In the genomic region with DNA sequence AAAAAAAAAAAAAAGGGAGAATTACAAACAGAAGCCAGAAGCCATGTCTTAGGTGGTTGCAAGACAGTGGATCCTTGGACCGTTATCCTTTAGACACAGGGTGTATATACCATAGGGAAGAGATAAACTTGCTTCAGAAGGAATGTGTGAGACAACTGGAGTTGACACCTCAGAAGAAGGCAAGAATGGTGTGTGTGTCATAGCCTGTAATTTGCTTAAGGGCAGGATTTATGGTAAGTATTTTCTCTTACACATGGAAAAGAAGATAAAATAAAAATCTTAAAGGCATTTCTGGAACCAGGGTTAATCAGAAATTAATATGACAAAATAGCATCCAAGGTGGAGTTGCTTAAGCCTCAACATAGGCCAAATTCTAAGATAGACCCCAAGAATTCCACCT, we compare ENCODE assay signal across 1 cellular context.
TF ChIP-seq lines count a peak whose summit lies in the region.

No MANE protein-coding gene starts in this region.

TF ChIP-seq in GM23338, 12 proteins besides CTCF, POLR2A, EP300 and RAD21 (continued from another document):
- TF ChIP-seq, protein P1, sequence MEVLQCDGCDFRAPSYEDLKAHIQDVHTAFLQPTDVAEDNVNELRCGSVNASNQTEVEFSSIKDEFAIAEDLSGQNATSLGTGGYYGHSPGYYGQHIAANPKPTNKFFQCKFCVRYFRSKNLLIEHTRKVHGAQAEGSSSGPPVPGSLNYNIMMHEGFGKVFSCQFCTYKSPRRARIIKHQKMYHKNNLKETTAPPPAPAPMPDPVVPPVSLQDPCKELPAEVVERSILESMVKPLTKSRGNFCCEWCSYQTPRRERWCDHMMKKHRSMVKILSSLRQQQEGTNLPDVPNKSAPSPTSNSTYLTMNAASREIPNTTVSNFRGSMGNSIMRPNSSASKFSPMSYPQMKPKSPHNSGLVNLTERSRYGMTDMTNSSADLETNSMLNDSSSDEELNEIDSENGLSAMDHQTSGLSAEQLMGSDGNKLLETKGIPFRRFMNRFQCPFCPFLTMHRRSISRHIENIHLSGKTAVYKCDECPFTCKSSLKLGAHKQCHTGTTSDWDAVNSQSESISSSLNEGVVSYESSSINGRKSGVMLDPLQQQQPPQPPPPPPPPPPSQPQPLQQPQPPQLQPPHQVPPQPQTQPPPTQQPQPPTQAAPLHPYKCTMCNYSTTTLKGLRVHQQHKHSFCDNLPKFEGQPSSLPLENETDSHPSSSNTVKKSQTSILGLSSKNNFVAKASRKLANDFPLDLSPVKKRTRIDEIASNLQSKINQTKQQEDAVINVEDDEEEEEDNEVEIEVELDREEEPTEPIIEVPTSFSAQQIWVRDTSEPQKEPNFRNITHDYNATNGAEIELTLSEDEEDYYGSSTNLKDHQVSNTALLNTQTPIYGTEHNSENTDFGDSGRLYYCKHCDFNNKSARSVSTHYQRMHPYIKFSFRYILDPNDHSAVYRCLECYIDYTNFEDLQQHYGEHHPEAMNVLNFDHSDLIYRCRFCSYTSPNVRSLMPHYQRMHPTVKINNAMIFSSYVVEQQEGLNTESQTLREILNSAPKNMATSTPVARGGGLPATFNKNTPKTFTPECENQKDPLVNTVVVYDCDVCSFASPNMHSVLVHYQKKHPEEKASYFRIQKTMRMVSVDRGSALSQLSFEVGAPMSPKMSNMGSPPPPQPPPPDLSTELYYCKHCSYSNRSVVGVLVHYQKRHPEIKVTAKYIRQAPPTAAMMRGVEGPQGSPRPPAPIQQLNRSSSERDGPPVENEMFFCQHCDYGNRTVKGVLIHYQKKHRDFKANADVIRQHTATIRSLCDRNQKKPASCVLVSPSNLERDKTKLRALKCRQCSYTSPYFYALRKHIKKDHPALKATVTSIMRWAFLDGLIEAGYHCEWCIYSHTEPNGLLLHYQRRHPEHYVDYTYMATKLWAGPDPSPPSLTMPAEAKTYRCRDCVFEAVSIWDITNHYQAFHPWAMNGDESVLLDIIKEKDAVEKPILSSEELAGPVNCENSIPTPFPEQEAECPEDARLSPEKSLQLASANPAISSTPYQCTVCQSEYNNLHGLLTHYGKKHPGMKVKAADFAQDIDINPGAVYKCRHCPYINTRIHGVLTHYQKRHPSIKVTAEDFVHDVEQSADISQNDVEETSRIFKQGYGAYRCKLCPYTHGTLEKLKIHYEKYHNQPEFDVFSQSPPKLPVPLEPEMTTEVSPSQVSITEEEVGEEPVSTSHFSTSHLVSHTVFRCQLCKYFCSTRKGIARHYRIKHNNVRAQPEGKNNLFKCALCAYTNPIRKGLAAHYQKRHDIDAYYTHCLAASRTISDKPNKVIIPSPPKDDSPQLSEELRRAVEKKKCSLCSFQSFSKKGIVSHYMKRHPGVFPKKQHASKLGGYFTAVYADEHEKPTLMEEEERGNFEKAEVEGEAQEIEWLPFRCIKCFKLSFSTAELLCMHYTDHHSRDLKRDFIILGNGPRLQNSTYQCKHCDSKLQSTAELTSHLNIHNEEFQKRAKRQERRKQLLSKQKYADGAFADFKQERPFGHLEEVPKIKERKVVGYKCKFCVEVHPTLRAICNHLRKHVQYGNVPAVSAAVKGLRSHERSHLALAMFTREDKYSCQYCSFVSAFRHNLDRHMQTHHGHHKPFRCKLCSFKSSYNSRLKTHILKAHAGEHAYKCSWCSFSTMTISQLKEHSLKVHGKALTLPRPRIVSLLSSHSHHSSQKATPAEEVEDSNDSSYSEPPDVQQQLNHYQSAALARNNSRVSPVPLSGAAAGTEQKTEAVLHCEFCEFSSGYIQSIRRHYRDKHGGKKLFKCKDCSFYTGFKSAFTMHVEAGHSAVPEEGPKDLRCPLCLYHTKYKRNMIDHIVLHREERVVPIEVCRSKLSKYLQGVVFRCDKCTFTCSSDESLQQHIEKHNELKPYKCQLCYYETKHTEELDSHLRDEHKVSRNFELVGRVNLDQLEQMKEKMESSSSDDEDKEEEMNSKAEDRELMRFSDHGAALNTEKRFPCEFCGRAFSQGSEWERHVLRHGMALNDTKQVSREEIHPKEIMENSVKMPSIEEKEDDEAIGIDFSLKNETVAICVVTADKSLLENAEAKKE (CRISPR knock-in tag; IDR thresholded peaks at IDR 0.05) = no peak
